ENCODE assay signal across 8 cellular contexts in genomic region chr17:47970725-47971511, GRCh38. TPM values are rescaled to one million over a fixed set of nuclear protein-coding genes. Genes with fewer than 3 reads are reported as not detected.
A peak's percentile ranks its signal among the peaks of the same experiment; 100 is the strongest.
DNase-seq lines count a peak whose midpoint lies in the region; ATAC-seq and TF ChIP-seq lines count a peak whose summit lies in the region.

TSS of gene CDK5RAP3 (plus strand) at chr17:47971113. CDS start at chr17:47971147, 34 bp downstream.

- H3K9me3 ChIP-seq in BE2C: no peaks in the 10 kb centered on the region
- H3K9me3 ChIP-seq in colonic mucosa: no peaks in the 10 kb centered on the region

- intact Hi-C loops in colonic mucosa (cut with DNase I): loop anchor here (10.0 kb wide), 1 partner anchor 126 kb away; the partner anchor contains the start of gene SCRN2

- H3K27me3 ChIP-seq in BE2C (no peaks in the 10 kb centered on the region), colonic mucosa (no peaks in the 10 kb centered on the region), layer of hippocampus (ENCODE audit: control insufficient read depth, insufficient read depth, low read length) (no peaks in the 10 kb centered on the region)

- H3K4me1 ChIP-seq in BE2C: peaks cover 6% of the 10 kb centered on the region
- H3K4me1 ChIP-seq in colonic mucosa: peaks cover 4% of the 10 kb centered on the region

- peak; percentile 100 for DNase-seq in BE2C
- peak; percentile 96 for DNase-seq in GM19238 (ENCODE audit: insufficient read length, low spot score)
- peak; percentile 99 for DNase-seq in NCI-H524 treated with DMSO at 0.1 percent for 48 hours (lab: John Stamatoyannopoulos, UW)
- peak; percentile 100 for DNase-seq in activated CD4-positive, alpha-beta T cell treated with anti-CD3 and anti-CD28 coated beads for 48 hours
- peak; percentile 100 for DNase-seq in colonic mucosa
- DNase-seq in stimulated activated CD4-positive, alpha-beta T cell treated with anti-CD3 and anti-CD28 coated beads, Interleukin-1b, Interleukin-23, amount 100 ng/mL, for 48 hours: peak; percentile 100

- H3K36me3 ChIP-seq in BE2C (peaks cover 18% of the 10 kb centered on the region), colonic mucosa (peaks cover 12% of the 10 kb centered on the region)

- TF ChIP-seq CTCF in BE2C (IDR thresholded peaks at IDR 0.05; ENCODE audit: low read depth, low read length) (peak; percentile 84), colonic mucosa (IDR thresholded peaks at IDR 0.05) (peak; percentile 97)

- H3K4me3 ChIP-seq in BE2C (ENCODE audit: low read depth, low read length) (peak within 1 kb of the TSS; percentile 73), colonic mucosa (peak within 1 kb of the TSS; percentile 72)

- H3K27ac ChIP-seq in colonic mucosa: peak within 1 kb of the TSS; percentile 62
- H3K27ac ChIP-seq in layer of hippocampus (ENCODE audit: low read depth, low read length): peak within 1 kb of the TSS; percentile 84

- peak; percentile 90 for ATAC-seq in HG03457 (IDR thresholded peaks at IDR 0.05; ENCODE audit: unreplicated experiment)

- H3K9ac ChIP-seq in colonic mucosa (ENCODE audit: low read depth in 2 of 2, low read length in 2 of 2): peak within 1 kb of the TSS; percentile 76 to 91

RNA-seq across cellular contexts. Expression of gene CDK5RAP3, which starts in this region (rescaled TPM):
- 175 TPM for polyA plus RNA-seq in BE2C (2012; ENCODE audit: insufficient read depth, insufficient read length, low read depth)
- 100 to 1,000 TPM; 131 to 172 TPM for total RNA-seq in colonic mucosa

Comparison
In these comparisons a context has a peak if more than half of its experiments do, and no peak if none do; other contexts are left out.
1. Peak in every context shown above with its lines: DNase-seq, ATAC-seq, H3K4me3 ChIP-seq and H3K27ac ChIP-seq.